ENCODE assay signal across 8 cellular contexts in genomic region chr2:173355132-173355865, GRCh38. TPM values are rescaled to one million over a fixed set of nuclear protein-coding genes. Genes with fewer than 3 reads are reported as not detected.
DNase-seq lines count a peak whose midpoint lies in the region; ATAC-seq, FAIRE-seq and TF ChIP-seq lines count a peak whose summit lies in the region.

No MANE protein-coding gene starts in this region.

- no TSS peak for BruUV-seq in A673 (replicated peaks; lab: Mats Ljungman, UMichigan)

- DNase-seq in A673 (ENCODE audit: low spot score) (peak; percentile 62), GM12892 (ENCODE audit: insufficient read length) (peak; percentile 37), NCI-H146 treated with DMSO at 0.1 percent for 48 hours (lab: John Stamatoyannopoulos, UW; ENCODE audit: unreplicated experiment) (peak; percentile 38), activated B cell treated with CpG ODN at 0.5 μM for 24 hours (peak; percentile 34), erythroblast (lab: John Stamatoyannopoulos, UW) (peak; percentile 66 to 72), naive B cell (peak; percentile 10), upper lobe of left lung (peak; percentile 25 to 87)

- H3K27ac Mint-ChIP-seq in activated B cell treated with CpG ODN at 0.5 μM for 24 hours (no peak overlapping the region), naive B cell (peak overlapping the region in 1 of 6 donors; percentile 30)

- H3K4me1 Mint-ChIP-seq in activated B cell treated with CpG ODN at 0.5 μM for 24 hours (peaks cover 33% of the 10 kb centered on the region), naive B cell (peaks cover 13 to 17% (median 16%) of the 10 kb centered on the region in 3 donors)

- H3K9me3 Mint-ChIP-seq in activated B cell treated with CpG ODN at 0.5 μM for 24 hours, result no peaks in the 10 kb centered on the region
- H3K9me3 Mint-ChIP-seq in naive B cell, result peaks cover 0 to 4% (median 0%) of the 10 kb centered on the region in 7 donors

- peak overlapping the region; percentile 87 for H3K4me3 Mint-ChIP-seq in activated B cell treated with CpG ODN at 0.5 μM for 24 hours
- peak overlapping the region; percentile 81 to 98 (median 91) for H3K4me3 Mint-ChIP-seq in naive B cell

- TF ChIP-seq EP300 in upper lobe of left lung (IDR thresholded peaks at IDR 0.05), result no peak

- H3K4me3 ChIP-seq in A673 (ENCODE audit: low read depth, low read length, poor library complexity, severe bottlenecking), result peak overlapping the region; percentile 98
- H3K4me3 ChIP-seq in upper lobe of left lung, result peak overlapping the region; percentile 48 to 69 (median 52)

- peak; percentile 81 for FAIRE-seq in GM12892 (lab: Jason Lieb, UNC)

- H3K27me3 Mint-ChIP-seq in activated B cell treated with CpG ODN at 0.5 μM for 24 hours (peaks cover 22% of the 10 kb centered on the region), naive B cell (peaks cover 27 to 43% (median 38%) of the 10 kb centered on the region in 3 donors)

- WGBS in upper lobe of left lung, 2 donors, result 1 to 2% methylated on average over 13 to 41 of the region's 59 CpGs

- peak; percentile 22 for ATAC-seq in HG02798 (IDR thresholded peaks at IDR 0.05; ENCODE audit: poor library complexity, unreplicated experiment)
- ATAC-seq in activated B cell treated with CpG ODN at 0.5 μM for 24 hours (ENCODE audit: low read depth), result peak; percentile 59
- peak; percentile 50 to 51 for ATAC-seq in naive B cell (ENCODE audit: low read depth in 2 of 2)
- peak; percentile 70 to 73 for ATAC-seq in upper lobe of left lung (ENCODE audit: low FRiP score in 2 of 2)

- peaks cover 11% of the 10 kb centered on the region for H3K4me1 ChIP-seq in A673 (ENCODE audit: insufficient read depth, low read length, poor library complexity, severe bottlenecking)
- peaks cover 18 to 26% (median 20%) of the 10 kb centered on the region in 4 donors for H3K4me1 ChIP-seq in upper lobe of left lung

- TF ChIP-seq CTCF in A673 (conservative IDR thresholded peaks at IDR 0.05; ENCODE audit: low read depth, low read length) (no peak), activated B cell treated with CpG ODN at 0.5 μM for 24 hours (IDR thresholded peaks at IDR 0.05) (no peak), upper lobe of left lung (IDR thresholded peaks at IDR 0.05) (no peak)

- TF ChIP-seq POLR2A in GM12892 (IDR thresholded peaks at IDR 0.05; ENCODE audit: low read depth, low read length) (no peak; the same call in none of the 2 replicates), erythroblast (IDR thresholded peaks at IDR 0.05; ENCODE audit: low read length) (no peak), upper lobe of left lung (IDR thresholded peaks at IDR 0.05) (no peak)

- peaks cover 21% of the 10 kb centered on the region for H3K36me3 ChIP-seq in A673 (ENCODE audit: insufficient read depth, low read length, poor library complexity, severe bottlenecking)
- H3K36me3 ChIP-seq in upper lobe of left lung, result no peaks in the 10 kb centered on the region

- POLR2A ChIA-PET in A673 (lab: Charles Lee; ENCODE audit: low non-redundant PET), result no interaction called here
- POLR2A ChIA-PET in activated B cell treated with CpG ODN at 0.5 μM for 24 hours (lab: Charles Lee), result interaction anchor here (0.6 kb wide), 2 partner anchors 9 to 1197 kb away, joined by 3 to 7 read pairs; no protein-coding TSS in a partner anchor

- intact Hi-C loops in A673 (cut with micrococcal nuclease; ENCODE audit: unreplicated experiment), result loop anchor here (10.0 kb wide), 1 partner anchor 330 kb away; no protein-coding TSS in a partner anchor
- intact Hi-C loops in activated B cell treated with CpG ODN at 0.5 μM for 24 hours (cut with micrococcal nuclease), result loop anchor here (2.0 to 10.0 kb wide), 5 partner anchors 68 to 986 kb away; partner anchors contain the start of genes MAP3K20, OLA1 and PDK1

- H3K9me3 ChIP-seq in A673 (ENCODE audit: low read depth, low read length, poor library complexity, severe bottlenecking) (no peaks in the 10 kb centered on the region), upper lobe of left lung (no peaks in the 10 kb centered on the region)

- peak overlapping the region; percentile 99 for H3K27ac ChIP-seq in A673 (ENCODE audit: low read depth, low read length, poor library complexity, severe bottlenecking)
- no peak overlapping the region for H3K27ac ChIP-seq in upper lobe of left lung

- no peaks in the 10 kb centered on the region for H3K27me3 ChIP-seq in A673 (replicated peaks; ENCODE audit: insufficient read depth, low read depth, low read length, poor library complexity)
- H3K27me3 ChIP-seq in upper lobe of left lung, result peaks cover 0 to 29% (median 7%) of the 10 kb centered on the region in 4 donors

- CTCF ChIA-PET in A673 (lab: Charles Lee), result interaction anchor here (0.6 kb wide), 1 partner anchor 124 kb away, joined by 3 read pairs; no protein-coding TSS in a partner anchor
- CTCF ChIA-PET in activated B cell treated with CpG ODN at 0.5 μM for 24 hours (lab: Charles Lee), result no interaction called here

- no peaks in the 10 kb centered on the region for H3K36me3 Mint-ChIP-seq in activated B cell treated with CpG ODN at 0.5 μM for 24 hours (ENCODE audit: low read depth)
- H3K36me3 Mint-ChIP-seq in naive B cell, result no peaks in the 10 kb centered on the region

RNA-seq across cellular contexts. Expression of gene CDCA7, which starts 0.6 kb away (rescaled TPM):
- total RNA-seq in A673 (2021) (64.9 and 72.5 TPM in 2 replicates), activated B cell treated with CpG ODN at 0.5 μM for 24 hours (4.9 and 6.3 TPM in 2 replicates), upper lobe of left lung (1 to 10 TPM in 3 of 6 donors, under 1 TPM in 2, not detected in 1; 0.46 to 3.1 (median 1.0) TPM)
- 46.7 TPM for polyA plus RNA-seq in GM12892 (2012; ENCODE audit: missing spikeins)
- 1 to 10 TPM in 1 of 6 donors, under 1 TPM in 4, not detected in 1; 0.21 to 1.9 (median 0.52) TPM for polyA plus RNA-seq in naive B cell (ENCODE audit: low read depth in 6 of 6)

Comparison
In these comparisons a context has a peak if more than half of its experiments do, and no peak if none do; other contexts are left out.
1. DNase-seq: peak in every context shown above with its lines; median percentile 69 in erythroblast; 62 in A673; 56 in upper lobe of left lung; 38 in NCI-H146 treated with DMSO at 0.1 percent for 48 hours; 37 in GM12892; 34 in activated B cell treated with CpG ODN at 0.5 μM for 24 hours; 10 in naive B cell.